9 cellular contexts compared by ENCODE assay signal in the genomic region with DNA sequence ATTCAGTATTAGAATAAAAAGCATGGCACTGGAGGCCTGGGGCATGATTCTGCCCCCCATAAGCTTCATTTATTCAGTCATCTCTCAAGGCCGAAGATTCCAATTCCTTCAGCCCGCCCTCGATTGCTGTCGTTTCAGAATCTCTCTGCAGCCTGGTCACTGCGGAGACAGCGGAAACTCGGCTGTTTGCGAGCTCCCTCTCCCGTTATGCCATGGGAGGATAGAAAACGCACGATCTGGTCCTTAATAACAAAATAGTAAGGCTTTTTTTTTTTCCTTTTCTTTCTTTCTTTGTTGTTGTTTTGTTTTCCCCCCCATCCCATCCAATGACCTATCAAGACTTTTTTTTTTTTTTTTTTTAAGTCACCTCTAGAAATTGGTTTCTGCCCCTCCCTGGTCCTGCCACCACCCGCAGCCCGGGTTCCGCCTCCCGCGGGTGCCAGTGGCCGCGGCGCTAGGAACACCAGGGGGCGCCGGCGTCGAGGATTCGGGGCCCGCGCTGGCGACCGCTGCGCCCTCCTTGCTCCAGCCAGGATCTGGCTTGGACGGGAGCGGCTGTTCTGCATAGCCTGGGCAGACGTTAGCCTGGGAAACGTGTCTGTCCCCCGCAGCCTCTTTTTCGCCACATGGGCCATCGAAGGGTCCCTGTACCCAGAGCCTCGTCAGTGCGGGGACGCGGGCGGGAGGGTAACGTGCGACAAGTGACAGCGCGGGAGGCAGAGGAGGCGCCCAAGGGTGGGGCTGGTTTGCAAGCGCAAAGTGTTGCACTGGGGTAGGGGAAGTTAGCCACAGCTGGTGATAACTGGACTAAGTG. TPM values are rescaled to one million over a fixed set of nuclear protein-coding genes. Genes with fewer than 3 reads are reported as not detected.
DNase-seq lines count a peak whose midpoint lies in the region; ATAC-seq, FAIRE-seq and TF ChIP-seq lines count a peak whose summit lies in the region.
"Had no signal": no experiment of that assay in that cellular context is flagged by ENCODE, and none has a peak within 500 bp of the region (broad histone marks: within the 10 kb centered on the region; RNA-seq: fewer than 3 reads in every experiment).

No MANE protein-coding gene starts in this region.

- H3K4me1 ChIP-seq in kidney (ENCODE audit: control insufficient read depth in 1 of 2, insufficient read depth in 1 of 2, low read depth in 1 of 2, low read length in 2 of 2) = peaks cover 0 to 2% of the 10 kb centered on the region in 2 donors

- TF ChIP-seq CTCF in activated B cell treated with CpG ODN at 0.5 μM for 24 hours (IDR thresholded peaks at IDR 0.05) = no peak
- TF ChIP-seq CTCF in kidney (IDR thresholded peaks at IDR 0.05; ENCODE audit: borderline replicate concordance, extremely low read depth, insufficient read depth) = peak; percentile 72

- H3K4me1 Mint-ChIP-seq in activated B cell treated with CpG ODN at 0.5 μM for 24 hours = peaks cover 6% of the 10 kb centered on the region

- no peaks in the 10 kb centered on the region for H3K36me3 ChIP-seq in kidney (ENCODE audit: control insufficient read depth in 1 of 2, insufficient read depth in 2 of 2, low read length in 2 of 2)

- POLR2A ChIA-PET in activated B cell treated with CpG ODN at 0.5 μM for 24 hours (lab: Charles Lee) = interaction anchor here (0.6 kb wide), 1 partner anchor 232 kb away, joined by 3 read pairs; no protein-coding TSS in a partner anchor

- no peaks in the 10 kb centered on the region for H3K9me3 Mint-ChIP-seq in activated B cell treated with CpG ODN at 0.5 μM for 24 hours

- peaks cover 31% of the 10 kb centered on the region for H3K27me3 Mint-ChIP-seq in activated B cell treated with CpG ODN at 0.5 μM for 24 hours

- H3K4me3 ChIP-seq in kidney (ENCODE audit: low read length in 2 of 2) = no peak overlapping the region

- ATAC-seq in HG03045 (IDR thresholded peaks at IDR 0.05; ENCODE audit: unreplicated experiment) (peak; percentile 78), activated B cell treated with CpG ODN at 0.5 μM for 24 hours (ENCODE audit: low read depth) (peak; percentile 85)

- H3K4me3 Mint-ChIP-seq in activated B cell treated with CpG ODN at 0.5 μM for 24 hours = peak overlapping the region; percentile 52

- no peak overlapping the region for H3K27ac ChIP-seq in kidney (ENCODE audit: low read depth in 2 of 2, low read length in 2 of 2)

- DNase-seq in NCI-H1436 (lab: John Stamatoyannopoulos, UW) (peak; percentile 35), NCI-H1436 treated with DMSO at 0.1 percent for 48 hours (lab: John Stamatoyannopoulos, UW) (no peak), NCI-H2171 (lab: John Stamatoyannopoulos, UW) (peak; percentile 74), activated B cell treated with CpG ODN at 0.5 μM for 24 hours (peak; percentile 66), kidney (peak; percentile 91)
- peak; percentile 40 for DNase-seq in central memory CD4-positive, alpha-beta T cell
- peak; percentile 58 to 74 for DNase-seq in stimulated activated CD4-positive, alpha-beta T cell treated with anti-CD3 and anti-CD28 coated beads, Interleukin-1b, Interleukin-23, amount 100 ng/mL, for 4 hours (ENCODE audit: low read depth in 2 of 2)

- no peaks in the 10 kb centered on the region for H3K36me3 Mint-ChIP-seq in activated B cell treated with CpG ODN at 0.5 μM for 24 hours (ENCODE audit: low read depth)

- no peak overlapping the region for H3K9ac ChIP-seq in kidney (ENCODE audit: low read length in 2 of 2)

- CTCF ChIA-PET in activated B cell treated with CpG ODN at 0.5 μM for 24 hours (lab: Charles Lee) = interaction anchor here (0.6 to 5.3 kb wide), 4 partner anchors 28 to 1241 kb away, joined by 3 to 62 read pairs (median 4); no protein-coding TSS in a partner anchor

- intact Hi-C loops in activated B cell treated with CpG ODN at 0.5 μM for 24 hours (cut with micrococcal nuclease) = loop anchor here (1.0 to 5.0 kb wide), 4 partner anchors 50 to 514 kb away; a partner anchor contains a TSS
- intact Hi-C loops in kidney (cut with DNase I) = no loop called here

- FAIRE-seq in kidney (lab: Jason Lieb, UNC) = no peak
- FAIRE-seq: A204.1 had no signal

- no peak overlapping the region for H3K27ac Mint-ChIP-seq in activated B cell treated with CpG ODN at 0.5 μM for 24 hours

- no peaks in the 10 kb centered on the region for H3K9me3 ChIP-seq in kidney (ENCODE audit: control insufficient read depth in 1 of 2, low read length in 2 of 2)

RNA-seq across cellular contexts. Expression of a gene that starts 10.0 kb away (rescaled TPM):
- total RNA-seq in activated B cell treated with CpG ODN at 0.5 μM for 24 hours (not detected in 2 replicates), kidney (not detected)
- polyA plus RNA-seq in kidney (ENCODE audit: insufficient read depth, low read depth, low replicate concordance) = not detected

RNA-seq across cellular contexts. Expression of a gene that starts 35.2 kb away (rescaled TPM):
- total RNA-seq in activated B cell treated with CpG ODN at 0.5 μM for 24 hours (not detected in 2 replicates), kidney (not detected)
- polyA plus RNA-seq in kidney (ENCODE audit: insufficient read depth, low read depth, low replicate concordance) = not detected

RNA-seq across cellular contexts. Expression of a gene that starts 50.7 kb away (rescaled TPM):
- total RNA-seq in activated B cell treated with CpG ODN at 0.5 μM for 24 hours (33.5 and 40.3 TPM in 2 replicates), kidney (78.8 TPM)
- polyA plus RNA-seq in kidney (ENCODE audit: insufficient read depth, low read depth, low replicate concordance) = 31.6 TPM
